In the genomic region with DNA sequence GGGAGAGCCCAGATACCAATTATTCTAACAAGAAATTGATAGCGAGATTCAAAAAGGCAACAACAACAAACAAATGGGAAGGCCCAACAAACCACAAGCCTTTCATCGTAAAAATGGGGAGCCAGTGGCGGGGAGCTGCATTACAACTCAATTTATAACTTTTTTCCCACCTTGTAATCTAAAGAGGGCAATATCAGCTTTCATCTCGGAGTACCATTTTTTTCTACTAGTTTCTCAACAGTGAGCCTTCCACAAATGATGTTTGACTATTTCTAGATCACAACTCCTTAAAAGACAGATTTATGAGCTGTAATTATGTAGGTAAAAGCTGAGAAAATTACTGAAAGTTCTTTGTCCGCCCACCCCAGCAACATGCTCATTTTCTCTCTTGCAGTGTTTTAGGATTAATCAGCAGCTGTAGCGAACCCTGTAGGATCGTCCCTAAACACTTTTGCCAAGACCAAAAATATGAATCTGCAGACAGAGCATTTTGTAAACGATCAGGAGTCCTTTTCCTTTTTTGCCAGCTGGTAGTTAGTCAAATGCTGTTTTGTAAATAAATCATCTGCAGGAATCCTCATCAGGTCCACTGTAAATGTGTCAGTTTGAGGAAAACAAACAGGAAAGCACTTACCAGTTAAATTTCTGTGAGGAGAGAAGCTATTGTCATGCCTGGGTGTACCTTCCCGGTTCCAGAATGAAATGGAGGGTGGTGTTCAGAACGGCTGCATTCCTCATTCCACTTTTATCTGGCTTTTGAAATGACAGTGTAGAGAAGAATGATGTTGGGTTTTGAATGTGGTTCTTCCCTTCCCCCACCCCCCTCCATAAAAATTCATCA, we compare ENCODE assay signal across 9 cellular contexts. TPM values are rescaled to one million over a fixed set of nuclear protein-coding genes. Genes with fewer than 3 reads are reported as not detected.
DNase-seq lines count a peak whose midpoint lies in the region.
"Had no signal": no experiment of that assay in that cellular context is flagged by ENCODE, and none has a peak within 500 bp of the region (broad histone marks: within the 10 kb centered on the region; RNA-seq: fewer than 3 reads in every experiment).

No MANE protein-coding gene starts in this region.

- peak overlapping the region; percentile 96 for H2AFZ ChIP-seq in neuron (ENCODE audit: low read depth, low read length)

- H3K27me3 ChIP-seq in ectodermal cell (ENCODE audit: control insufficient read depth, insufficient read depth, low read length, poor library complexity, severe bottlenecking) (no peaks in the 10 kb centered on the region), neuron (ENCODE audit: insufficient read depth, low read length) (no peaks in the 10 kb centered on the region)

- H3K9me3 ChIP-seq in ectodermal cell (ENCODE audit: control insufficient read depth, low read length) (no peaks in the 10 kb centered on the region), neuron (ENCODE audit: low read length) (peaks cover 2% of the 10 kb centered on the region)

- DNase-seq in DMS114 treated with DMSO at 0.1 percent for 48 hours (lab: John Stamatoyannopoulos, UW; ENCODE audit: unreplicated experiment) (peak; percentile 36), NCI-H1417 treated with DMSO at 0.1 percent for 48 hours (lab: John Stamatoyannopoulos, UW) (peak; percentile 74), SKM-1 (lab: John Stamatoyannopoulos, UW; ENCODE audit: unreplicated experiment) (no peak), T-helper 2 cell (no peak)
- DNase-seq in central memory CD4-positive, alpha-beta T cell, result no peak
- no peak for DNase-seq in activated T-cell treated with anti-CD3 and anti-CD28 coated beads, Interleukin-2, amount 50 U/mL, for 48 hours
- DNase-seq: activated effector memory CD4-positive, alpha-beta T cell treated with anti-CD3 and anti-CD28 coated beads, Interleukin-2, amount 50 U/mL, for 16 hours had no signal

- H3K4me1 ChIP-seq in ectodermal cell (ENCODE audit: control insufficient read depth, insufficient read depth, low read length), result peaks cover 30% of the 10 kb centered on the region
- peaks cover 39% of the 10 kb centered on the region for H3K4me1 ChIP-seq in neuron (ENCODE audit: insufficient read depth, low read length)

- H3K36me3 ChIP-seq in ectodermal cell (ENCODE audit: control insufficient read depth, insufficient read depth, low read length) (no peaks in the 10 kb centered on the region), neuron (ENCODE audit: insufficient read depth, low read length) (no peaks in the 10 kb centered on the region)

- peak overlapping the region; percentile 48 for H3K27ac ChIP-seq in ectodermal cell (ENCODE audit: insufficient read depth, low read depth, low read length, poor library complexity, severe bottlenecking)

- H3K4me3 ChIP-seq in ectodermal cell (ENCODE audit: insufficient read depth, low read depth, low read length) (no peak overlapping the region), neuron (ENCODE audit: low read length) (peak overlapping the region; percentile 62)

- WGBS in ectodermal cell, 2 experiments, result 45 to 47% methylated on average over 10 of the region's 10 CpGs

RNA-seq across cellular contexts. Expression of a gene that starts 53.2 kb away (rescaled TPM):
- 1,000 TPM for polyA plus RNA-seq in ectodermal cell (2013, experiment 1 of 4)
- 888 TPM for polyA plus RNA-seq in ectodermal cell (2013, experiment 2 of 4)
- 966 TPM for polyA plus RNA-seq in ectodermal cell (2013, experiment 3 of 4)
- 1,064 TPM for polyA plus RNA-seq in ectodermal cell (2013, experiment 4 of 4)

RNA-seq across cellular contexts. Expression of a gene that starts 53.6 kb away (rescaled TPM):
- polyA plus RNA-seq in ectodermal cell (2013, experiment 1 of 4), result 73.5 TPM
- 85.9 TPM for polyA plus RNA-seq in ectodermal cell (2013, experiment 2 of 4)
- polyA plus RNA-seq in ectodermal cell (2013, experiment 3 of 4), result 57.8 TPM
- polyA plus RNA-seq in ectodermal cell (2013, experiment 4 of 4), result 60.1 TPM

Comparison
In these comparisons a context has a peak if more than half of its experiments do, and no peak if none do; other contexts are left out.
1. DNase-seq: peak in DMS114 treated with DMSO at 0.1 percent for 48 hours (single experiment) and NCI-H1417 treated with DMSO at 0.1 percent for 48 hours (single experiment); none in central memory CD4-positive, alpha-beta T cell (single experiment), SKM-1 (single experiment), T-helper 2 cell (0 of 5) and activated T-cell treated with anti-CD3 and anti-CD28 coated beads, Interleukin-2, amount 50 U/mL, for 48 hours (0 of 2).